Comparison of ENCODE assay signal across 26 cellular contexts in genomic region chr2:219071189-219071816, GRCh38. TPM values are rescaled to one million over a fixed set of nuclear protein-coding genes. Genes with fewer than 3 reads are reported as not detected.
DNase-seq lines count a peak whose midpoint lies in the region; ATAC-seq, FAIRE-seq and TF ChIP-seq lines count a peak whose summit lies in the region.
"Had no signal": no experiment of that assay in that cellular context is flagged by ENCODE, and none has a peak within 500 bp of the region (broad histone marks: within the 10 kb centered on the region; RNA-seq: fewer than 3 reads in every experiment).

No MANE protein-coding gene starts in this region.

- H3K4me3 Mint-ChIP-seq in CD14-positive monocyte, result no peak overlapping the region
- H3K4me3 Mint-ChIP-seq: activated naive CD8-positive, alpha-beta T cell; effector memory CD8-positive, alpha-beta T cell; H9; T-helper 1 cell treated with Interleukin-12 subunit alpha and Interleukin-12 subunit beta and Interleukin-4 antibody, amounts not matched to agents 30 μg/mL and 1 μg/mL, for 36 hours had no signal

- peaks cover 3 to 16% (median 14%) of the 10 kb centered on the region in 3 donors for H3K27me3 Mint-ChIP-seq in CD14-positive monocyte (ENCODE audit: low read depth in 3 of 3)
- H3K27me3 Mint-ChIP-seq: activated naive CD8-positive, alpha-beta T cell; effector memory CD8-positive, alpha-beta T cell had no signal

- ATAC-seq in sciatic nerve, result no peak
- ATAC-seq: effector memory CD8-positive, alpha-beta T cell; gastrocnemius medialis; Right ventricle myocardium inferior had no signal

- H3K27me3 ChIP-seq in Peyer's patch (no peaks in the 10 kb centered on the region), hepatocyte (no peaks in the 10 kb centered on the region), small intestine (ENCODE audit: control insufficient read depth in 2 of 2, insufficient read depth in 2 of 2, low read length in 2 of 2) (no peaks in the 10 kb centered on the region), adrenal gland (no peaks in the 10 kb centered on the region)
- H3K27me3 ChIP-seq: gastrocnemius medialis had no signal

- H3K4me3 ChIP-seq in Peyer's patch (peak overlapping the region in 2 of 4 donors; percentile 2 to 12), hepatocyte (no peak overlapping the region), small intestine (ENCODE audit: low read depth in 1 of 2, low read length in 2 of 2) (no peak overlapping the region), adrenal gland (no peak overlapping the region)
- H3K4me3 ChIP-seq: cardiac muscle cell, gastrocnemius medialis, sigmoid colon, thoracic aorta had no signal

- 57% methylated on average over 6 of the region's 6 CpGs for WGBS in hepatocyte (ENCODE audit: low lambda C conversion rate, missing lambda C conversion rate)
- 20 to 67% (median 31%) methylated on average over 6 of the region's 6 CpGs for WGBS in small intestine, 3 donors
- WGBS in adrenal gland, 4 donors, result 89 to 95% (median 92%) methylated on average over 6 of the region's 6 CpGs

- H3K79me2 ChIP-seq in hepatocyte, result no peaks in the 10 kb centered on the region

- DNase-seq in H54 (ENCODE audit: insufficient read length, low spot score), result peak; percentile 62
- DNase-seq in Peyer's patch, result peak in 2 of 3 donors; percentile 65 to 79
- peak; percentile 65 for DNase-seq in hepatocyte (ENCODE audit: low spot score)
- DNase-seq in small intestine, result peak; percentile 86
- DNase-seq in adrenal gland, result no peak
- no peak for DNase-seq in sciatic nerve (ENCODE audit: low spot score)
- DNase-seq in nucleus accumbens (lab: John Stamatoyannopoulos, UW), result no peak
- DNase-seq in CD14-positive monocyte (ENCODE audit: low spot score), result no peak
- DNase-seq: activated T-cell treated with anti-CD3 and anti-CD28 coated beads for 4 hours; effector memory CD8-positive, alpha-beta T cell; gastrocnemius medialis; H9; KBM-7; NCI-H1417; NCI-H2171 treated with DMSO at 0.1 percent for 48 hours; sigmoid colon; stimulated activated CD4-positive, alpha-beta T cell treated with anti-CD3 and anti-CD28 coated beads, Interleukin-4, amount 100 ng/mL, for 24 hours had no signal

- H3K9me3 Mint-ChIP-seq in CD14-positive monocyte, result no peaks in the 10 kb centered on the region
- H3K9me3 Mint-ChIP-seq: effector memory CD8-positive, alpha-beta T cell; H9; T-helper 1 cell treated with Interleukin-12 subunit alpha and Interleukin-12 subunit beta and Interleukin-4 antibody, amounts not matched to agents 30 μg/mL and 1 μg/mL, for 36 hours had no signal

- TF ChIP-seq POLR2A in H54 (IDR thresholded peaks at IDR 0.05; ENCODE audit: low read depth, low read length) (no peak), Peyer's patch (IDR thresholded peaks at IDR 0.05) (peak in 1 of 2 donors; percentile 54), adrenal gland (IDR thresholded peaks at IDR 0.05) (no peak)

- intact Hi-C loops in adrenal gland (cut with DNase I), result no loop called here
- intact Hi-C loops in sciatic nerve (cut with DNase I), result no loop called here
- intact Hi-C loops in CD14-positive monocyte (cut with micrococcal nuclease), result no loop called here

- peak overlapping the region in 3 of 4 donors; percentile 43 to 87 (median 51) for H3K27ac ChIP-seq in Peyer's patch
- H3K27ac ChIP-seq in hepatocyte, result peak overlapping the region; percentile 86
- H3K27ac ChIP-seq in small intestine (ENCODE audit: low read depth in 1 of 2, low read length in 1 of 2), result peak overlapping the region; percentile 52 to 69
- no peak overlapping the region for H3K27ac ChIP-seq in adrenal gland
- H3K27ac ChIP-seq: C4-2B, cardiac muscle cell, gastrocnemius medialis, neutrophil, sigmoid colon, thoracic aorta had no signal

- no peak overlapping the region for H2AFZ ChIP-seq in hepatocyte

- H3K4me1 ChIP-seq in Peyer's patch (peaks cover 0 to 19% (median 6%) of the 10 kb centered on the region in 4 donors), hepatocyte (ENCODE audit: insufficient read depth) (peaks cover 20% of the 10 kb centered on the region), small intestine (ENCODE audit: control insufficient read depth in 2 of 2, insufficient read depth in 1 of 2, low read depth in 1 of 2, low read length in 1 of 2) (peaks cover 3 to 10% of the 10 kb centered on the region in 2 donors), adrenal gland (replicated peaks in 1 of 2) (no peaks in the 10 kb centered on the region)
- H3K4me1 ChIP-seq: gastrocnemius medialis, sigmoid colon had no signal

- H4K20me1 ChIP-seq in hepatocyte (ENCODE audit: insufficient read depth, poor library complexity, severe bottlenecking), result no peaks in the 10 kb centered on the region

- H3K36me3 ChIP-seq in Peyer's patch (peaks cover 0 to 17% (median 0%) of the 10 kb centered on the region in 3 donors), hepatocyte (replicated peaks; ENCODE audit: insufficient read depth, low read depth) (peaks cover 7% of the 10 kb centered on the region), small intestine (ENCODE audit: control insufficient read depth in 2 of 2, insufficient read depth in 2 of 2, low read length in 2 of 2) (peaks cover 0 to 5% of the 10 kb centered on the region in 2 donors), adrenal gland (replicated peaks in 1 of 2) (peaks cover 0 to 13% of the 10 kb centered on the region in 2 donors)
- H3K36me3 ChIP-seq: cardiac muscle cell, neutrophil had no signal

- H3K27ac Mint-ChIP-seq in CD14-positive monocyte, result no peak overlapping the region
- H3K27ac Mint-ChIP-seq: activated naive CD8-positive, alpha-beta T cell; effector memory CD8-positive, alpha-beta T cell; H9; T-helper 1 cell treated with Interleukin-12 subunit alpha and Interleukin-12 subunit beta and Interleukin-4 antibody, amounts not matched to agents 30 μg/mL and 1 μg/mL, for 36 hours had no signal

- no peaks in the 10 kb centered on the region for H3K9me2 ChIP-seq in hepatocyte (replicated peaks; ENCODE audit: insufficient read depth)

- H3K36me3 Mint-ChIP-seq in CD14-positive monocyte, result peaks cover 19 to 22% of the 10 kb centered on the region in 2 donors

- H3K4me2 ChIP-seq in hepatocyte, result peak overlapping the region; percentile 65

- TF ChIP-seq CTCF in Peyer's patch (IDR thresholded peaks at IDR 0.05), result peak in 2 of 6 experiments; percentile 10 to 14
- no peak for TF ChIP-seq CTCF in hepatocyte (IDR thresholded peaks at IDR 0.05; ENCODE audit: poor library complexity)
- TF ChIP-seq CTCF in adrenal gland (IDR thresholded peaks at IDR 0.05), result no peak
- no peak for TF ChIP-seq CTCF in CD14-positive monocyte (IDR thresholded peaks at IDR 0.05)

- FAIRE-seq in H54 (lab: Jason Lieb, UNC) (peak; percentile 33), small intestine (lab: Jason Lieb, UNC) (no peak)
- FAIRE-seq: GM12892 had no signal

- H3K4me1 Mint-ChIP-seq in CD14-positive monocyte, result peaks cover 7% of the 10 kb centered on the region

- H3K9me3 ChIP-seq in Peyer's patch, result no peaks in the 10 kb centered on the region
- no peaks in the 10 kb centered on the region for H3K9me3 ChIP-seq in hepatocyte (ENCODE audit: low read depth)
- H3K9me3 ChIP-seq in small intestine (ENCODE audit: control insufficient read depth, low read depth), result no peaks in the 10 kb centered on the region
- no peaks in the 10 kb centered on the region for H3K9me3 ChIP-seq in adrenal gland (replicated peaks in 1 of 3)
- H3K9me3 ChIP-seq: gastrocnemius medialis, neutrophil, sigmoid colon, thoracic aorta had no signal

RNA-seq across cellular contexts. Expression of gene IHH, which starts 10.6 kb away (rescaled TPM):
- total RNA-seq in Peyer's patch (100 to 1,000 TPM in 1 of 4 donors, 10 to 100 TPM in 3; 14.0 to 124 (median 71.1) TPM), hepatocyte (23.0 and 23.1 TPM in 2 replicates), adrenal gland (under 1 TPM in 1 of 8 donors, not detected in 7; 0.11 TPM), sciatic nerve (0.22 TPM)
- polyA plus RNA-seq in hepatocyte (27.7 and 36.3 TPM in 2 replicates), small intestine (10 to 100 TPM; 13.5 to 29.2 (median 29.1) TPM), adrenal gland (under 1 TPM in 1 of 3 donors, not detected in 2; 0.17 TPM), CD14-positive monocyte (not detected)
- total RNA-seq: cardiac muscle cell, H9, Right ventricle myocardium inferior, sigmoid colon had no signal
- polyA plus RNA-seq: cardiac muscle cell had no signal

RNA-seq across cellular contexts. Expression of gene CFAP65, which starts 30.0 kb away (rescaled TPM):
- total RNA-seq in Peyer's patch, result 1 to 10 TPM in 2 of 4 donors, not detected in 2; 1.5 to 3.6 TPM
- total RNA-seq in hepatocyte, result 0.03 and 0.12 TPM in 2 replicates
- polyA plus RNA-seq in hepatocyte, result 0.05 and 0.06 TPM in 2 replicates
- polyA plus RNA-seq in small intestine, result 1 to 10 TPM in 1 of 3 donors, under 1 TPM in 1, not detected in 1; 0.06 to 1.1 TPM
- total RNA-seq in adrenal gland, result under 1 TPM in 1 of 8 donors, not detected in 7; 0.04 TPM
- under 1 TPM; 0.05 to 0.16 (median 0.10) TPM for polyA plus RNA-seq in adrenal gland
- total RNA-seq in sciatic nerve, result 0.18 TPM
- polyA plus RNA-seq in CD14-positive monocyte, result not detected
- total RNA-seq: mesenteric fat pad, Right ventricle myocardium inferior, sigmoid colon, thoracic aorta had no signal

Comparison
In these comparisons a context has a peak if more than half of its experiments do, and no peak if none do; other contexts are left out.
1. DNase-seq: peak in H54 (single experiment), Peyer's patch (2 of 3), hepatocyte (single experiment) and small intestine (single experiment); none in adrenal gland (0 of 7), sciatic nerve (single experiment), nucleus accumbens (0 of 56) and CD14-positive monocyte (single experiment).
2. H3K27ac ChIP-seq: peak in Peyer's patch (3 of 4), hepatocyte (single experiment) and small intestine (2 of 2); none in adrenal gland (0 of 5).
3. RNA of gene IHH, which starts 10.6 kb away (total RNA-seq): 14.0 to 124 TPM in Peyer's patch and 23.0 to 23.1 TPM in hepatocyte; 0.22 TPM in sciatic nerve (single experiment) and 0.11 TPM in adrenal gland; every median in the first group is over 10 times any median in the second.